ENCODE assay signal across 10 cellular contexts in the genomic region with DNA sequence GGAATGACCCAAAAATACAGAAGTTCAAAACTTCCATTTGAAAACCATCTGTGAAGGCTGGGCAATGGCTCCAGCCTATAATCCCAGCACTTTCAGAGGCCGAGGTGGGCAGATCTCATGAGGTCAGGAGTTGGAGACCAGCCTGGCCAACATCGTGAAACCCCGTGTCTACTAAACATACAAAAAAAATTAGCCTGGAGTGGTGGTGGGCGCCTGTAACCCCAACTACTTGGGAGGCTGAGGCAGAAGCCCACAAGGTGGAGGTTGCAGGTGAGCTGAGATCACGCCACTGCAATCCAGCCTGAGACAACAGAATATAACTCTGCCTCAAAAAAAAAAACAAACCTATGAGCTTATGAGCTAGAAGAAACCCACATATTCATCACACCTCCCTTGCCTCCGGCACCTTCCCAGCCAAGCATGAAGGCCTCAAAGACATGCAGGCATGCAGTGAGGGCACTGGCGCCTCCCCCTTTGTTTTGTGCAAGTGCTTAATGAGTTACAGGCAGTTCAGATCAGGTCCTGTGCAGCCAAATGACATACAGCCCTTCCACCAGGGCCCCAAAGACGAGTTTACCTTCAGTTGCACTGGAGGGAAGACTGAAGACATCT. TPM values are rescaled to one million over a fixed set of nuclear protein-coding genes. Genes with fewer than 3 reads are reported as not detected.
A peak's percentile ranks its signal among the peaks of the same experiment; 100 is the strongest.
DNase-seq lines count a peak whose midpoint lies in the region; ATAC-seq and TF ChIP-seq lines count a peak whose summit lies in the region.
"Had no signal": no experiment of that assay in that cellular context is flagged by ENCODE, and none has a peak within 500 bp of the region (broad histone marks: within the 10 kb centered on the region; RNA-seq: fewer than 3 reads in every experiment).

No MANE protein-coding gene starts in this region.

- H3K56ac ChIP-seq in H9 (ENCODE audit: insufficient read length, low read depth, low read length) = no peak overlapping the region

- H2BK15ac ChIP-seq in H9 (ENCODE audit: low read depth, low read length) = no peak overlapping the region

- H3K23me2 ChIP-seq in H9 (ENCODE audit: insufficient read length, low read depth, low read length, poor library complexity, severe bottlenecking) = no peaks in the 10 kb centered on the region

- no CpG with 5 or more reads among the region's 8 CpGs for WGBS in H9 (ENCODE audit: extremely low coverage, insufficient read length, low lambda C conversion rate)

- H2BK120ac ChIP-seq in H9 (ENCODE audit: low read depth, low read length, poor library complexity, severe bottlenecking) = no peak overlapping the region

- H2BK12ac ChIP-seq in H9 (ENCODE audit: insufficient read length, low read depth, low read length) = no peak overlapping the region

- no peak for DNase-seq in CD8-positive, alpha-beta memory T cell
- DNase-seq in H9 (no peak), naive B cell (no peak), NCI-H1694 (lab: John Stamatoyannopoulos, UW) (no peak)
- DNase-seq: DMS79 treated with DMSO at 0.1 percent for 48 hours, NCI-H2081 had no signal

- no peak overlapping the region for H4K8ac ChIP-seq in H9 (replicated peaks; ENCODE audit: insufficient read length, low read depth, low read length)

- H3K4me2 ChIP-seq in H9 (ENCODE audit: insufficient read depth, insufficient read length, low read length) = no peak overlapping the region

- H4K91ac ChIP-seq in H9 (ENCODE audit: insufficient read length, low read depth, low read length) = no peak overlapping the region

- peaks cover 2% of the 10 kb centered on the region; the same call in 1 of the 2 replicates for H3K79me2 ChIP-seq in H9 (ENCODE audit: insufficient read depth, low read length)

- no peak overlapping the region for H2AFZ ChIP-seq in H9 (ENCODE audit: low read length)

- no peak overlapping the region for H2BK5ac ChIP-seq in H9 (ENCODE audit: insufficient read length, low read length)

- H3K18ac ChIP-seq in H9 (ENCODE audit: insufficient read length, low read depth, low read length) = no peak overlapping the region

- H3K4me1 Mint-ChIP-seq in CD8-positive, alpha-beta memory T cell = peaks cover 57 to 81% (median 80%) of the 10 kb centered on the region in 3 donors
- H3K4me1 Mint-ChIP-seq in H9 (peaks cover 28 to 36% of the 10 kb centered on the region in 2 experiments), naive B cell (peaks cover 32 to 38% (median 37%) of the 10 kb centered on the region in 3 donors)
- peaks cover 69% of the 10 kb centered on the region for H3K4me1 Mint-ChIP-seq in activated naive CD8-positive, alpha-beta T cell (ENCODE audit: low read depth)

- peak overlapping the region in 5 of 8 donors; percentile 18 to 87 (median 59) for H3K27ac Mint-ChIP-seq in CD8-positive, alpha-beta memory T cell
- peak overlapping the region; percentile 14 to 97 (median 34); a peak in 3 of 7 replicates for H3K27ac Mint-ChIP-seq in H9
- peak overlapping the region; percentile 75 for H3K27ac Mint-ChIP-seq in activated naive CD8-positive, alpha-beta T cell
- peak overlapping the region in 5 of 6 donors; percentile 49 to 83 (median 65) for H3K27ac Mint-ChIP-seq in naive B cell

- no peaks in the 10 kb centered on the region for H3K9me3 Mint-ChIP-seq in CD8-positive, alpha-beta memory T cell
- H3K9me3 Mint-ChIP-seq in H9 (no peaks in the 10 kb centered on the region; a peak in 1 of 5 replicates), naive B cell (peaks cover 0 to 1% (median 0%) of the 10 kb centered on the region in 7 donors)
- no peaks in the 10 kb centered on the region for H3K9me3 Mint-ChIP-seq in activated naive CD8-positive, alpha-beta T cell (ENCODE audit: low read depth)

- no peak overlapping the region for H3T11ph ChIP-seq in H9 (ENCODE audit: low read length)

- peaks cover 31% of the 10 kb centered on the region for H3K4me1 ChIP-seq in CD8-positive, alpha-beta memory T cell (ENCODE audit: insufficient read depth, low read length)
- no peaks in the 10 kb centered on the region for H3K4me1 ChIP-seq in H9 (ENCODE audit: insufficient read depth, low read length)

- H2AK5ac ChIP-seq in H9 (ENCODE audit: insufficient read length, low read length) = no peak overlapping the region

- peaks cover 0 to 1% of the 10 kb centered on the region in 2 donors for H3K27me3 Mint-ChIP-seq in CD8-positive, alpha-beta memory T cell
- H3K27me3 Mint-ChIP-seq in H9 (ENCODE audit: low read depth) = no peaks in the 10 kb centered on the region; the same call in 1 of the 2 replicates
- H3K27me3 Mint-ChIP-seq in activated naive CD8-positive, alpha-beta T cell = no peaks in the 10 kb centered on the region
- no peaks in the 10 kb centered on the region for H3K27me3 Mint-ChIP-seq in naive B cell

- CTCF ChIA-PET in CD8-positive, alpha-beta memory T cell (lab: Charles Lee) = interaction anchor here (1.0 to 4.3 kb wide), 2 partner anchors 9 to 65 kb away, joined by 4 to 27 read pairs; a partner anchor contains a TSS

- H3K9ac ChIP-seq in H9 (ENCODE audit: extremely low read depth, insufficient read length, low read length) = no peak overlapping the region

- H3K4ac ChIP-seq in H9 (ENCODE audit: low read depth, low read length) = no peak overlapping the region

- no peak for TF ChIP-seq CTCF in H9 (conservative IDR thresholded peaks at IDR 0.05)

- peak overlapping the region in 2 of 7 donors; percentile 2 to 7 for H3K4me3 Mint-ChIP-seq in CD8-positive, alpha-beta memory T cell
- H3K4me3 Mint-ChIP-seq in H9 (no peak overlapping the region; a peak in 1 of 5 replicates), naive B cell (peak overlapping the region in 4 of 8 donors; percentile 25 to 63 (median 34))
- H3K4me3 Mint-ChIP-seq in activated naive CD8-positive, alpha-beta T cell = peak overlapping the region; percentile 20

- no peak overlapping the region for H3K4me3 ChIP-seq in CD8-positive, alpha-beta memory T cell (ENCODE audit: low read length)

- H4K20me1 ChIP-seq in H9 (ENCODE audit: control insufficient read depth, insufficient read depth, insufficient read length) = no peaks in the 10 kb centered on the region

- H3K23ac ChIP-seq in H9 (ENCODE audit: insufficient read length, low read depth, low read length) = no peak overlapping the region

- no peaks in the 10 kb centered on the region for H3K27me3 ChIP-seq in CD8-positive, alpha-beta memory T cell (ENCODE audit: insufficient read depth, low read length, poor library complexity, severe bottlenecking)
- H3K27me3 ChIP-seq in H9 (ENCODE audit: insufficient read depth, low read length) = no peaks in the 10 kb centered on the region

- peak; percentile 22 to 45 for ATAC-seq in naive B cell (ENCODE audit: low read depth in 2 of 2)
- ATAC-seq in GM21528 (IDR thresholded peaks at IDR 0.05; ENCODE audit: low FRiP score, unreplicated experiment) = no peak
- ATAC-seq in GM21423 (IDR thresholded peaks at IDR 0.05; ENCODE audit: unreplicated experiment) = no peak
- ATAC-seq in HG03135 (IDR thresholded peaks at IDR 0.05; ENCODE audit: unreplicated experiment) = no peak

- H3K14ac ChIP-seq in H9 (ENCODE audit: insufficient read depth, low read length) = no peak overlapping the region

- H2BK20ac ChIP-seq in H9 (ENCODE audit: low read depth, low read length, poor library complexity, severe bottlenecking) = no peak overlapping the region

- H3K36me3 Mint-ChIP-seq in CD8-positive, alpha-beta memory T cell = peaks cover 49 to 94% (median 55%) of the 10 kb centered on the region in 3 donors
- H3K36me3 Mint-ChIP-seq in H9 (ENCODE audit: insufficient read depth in 1 of 3, low read depth in 3 of 3) (peaks cover 64 to 96% (median 87%) of the 10 kb centered on the region in 3 experiments), naive B cell (peaks cover 55 to 60% of the 10 kb centered on the region in 2 donors)
- H3K36me3 Mint-ChIP-seq in activated naive CD8-positive, alpha-beta T cell = peaks cover 23% of the 10 kb centered on the region

- no peak overlapping the region for H3K27ac ChIP-seq in CD8-positive, alpha-beta memory T cell (ENCODE audit: low read depth, low read length)
- no peak overlapping the region for H3K27ac ChIP-seq in H9 (ENCODE audit: insufficient read length, low read depth, low read length)

- no peak overlapping the region for H4K5ac ChIP-seq in H9 (ENCODE audit: insufficient read length, low read depth, low read length)

- H3K9me3 ChIP-seq in CD8-positive, alpha-beta memory T cell (ENCODE audit: low read length) = no peaks in the 10 kb centered on the region
- no peaks in the 10 kb centered on the region for H3K9me3 ChIP-seq in H9 (ENCODE audit: control insufficient read depth, low read depth, low read length)

- peaks cover 86% of the 10 kb centered on the region for H3K36me3 ChIP-seq in CD8-positive, alpha-beta memory T cell (ENCODE audit: insufficient read depth, low read length)

- peaks cover 10% of the 10 kb centered on the region for H3K79me1 ChIP-seq in H9 (ENCODE audit: insufficient read depth, low read depth, low read length, poor library complexity, severe bottlenecking)

- POLR2A ChIA-PET in CD8-positive, alpha-beta memory T cell (lab: Charles Lee) = interaction anchor here (1.4 to 4.8 kb wide), 2 partner anchors 9 to 119 kb away, joined by 3 to 51 read pairs; a partner anchor contains a TSS

RNA-seq across cellular contexts. Expression of a gene that starts 9.9 kb away (rescaled TPM):
- total RNA-seq in CD8-positive, alpha-beta memory T cell = 100 to 1,000 TPM; 929 to 961 TPM
- 103 TPM for polyA plus RNA-seq in CD8-positive, alpha-beta memory T cell
- 1,042 and 1,066 TPM in 2 replicates for total RNA-seq in H9 (2021)
- 100 to 1,000 TPM in 4 of 6 donors, 10 to 100 TPM in 2; 21.4 to 139 (median 111) TPM for polyA plus RNA-seq in naive B cell (ENCODE audit: low read depth in 6 of 6)

Comparison
In these comparisons a context has a peak if more than half of its experiments do, and no peak if none do; other contexts are left out.
1. ATAC-seq: peak in naive B cell (2 of 2); none in GM21528 (single experiment), GM21423 (single experiment) and HG03135 (single experiment).
2. Peak in every context shown above with its lines, with median percentiles within 50 percentile points of each other: H3K27ac Mint-ChIP-seq.